In genomic region chr20:32006841-32007786, GRCh38 we compare ENCODE assay signal across 1 cellular context.
A peak's percentile ranks its signal among the peaks of the same experiment; 100 is the strongest.
TF ChIP-seq lines count a peak whose summit lies in the region.

No MANE protein-coding gene starts in this region.

TF ChIP-seq in K562, 482 proteins besides CTCF, POLR2A, EP300 and RAD21 (continues in another document):
- no peak for TF ChIP-seq DNMT1 (IDR thresholded peaks at IDR 0.05)
- no peak for TF ChIP-seq HNRNPL (IDR thresholded peaks at IDR 0.05; ENCODE audit: low read depth, low read length)
- TF ChIP-seq ARID2 (IDR thresholded peaks at IDR 0.05), result no peak
- peak; percentile 71 for TF ChIP-seq GABPA (tag; conservative IDR thresholded peaks at IDR 0.05; ENCODE audit: low read depth)
- TF ChIP-seq YY1 (IDR thresholded peaks at IDR 0.05; ENCODE audit: borderline replicate concordance in 1 of 3, control insufficient read depth in 1 of 3, extremely low read depth in 1 of 3, insufficient read depth in 3 of 3, insufficient read length in 1 of 3, insufficient replicate concordance in 2 of 3, low read depth in 1 of 3, low read length in 2 of 3), result no peak
- no peak for TF ChIP-seq ZNF239 (CRISPR knock-in tag; IDR thresholded peaks at IDR 0.05)
- no peak for TF ChIP-seq HNRNPK (IDR thresholded peaks at IDR 0.05; ENCODE audit: low read depth, low read length, poor library complexity, severe bottlenecking)
- TF ChIP-seq XRCC3 (IDR thresholded peaks at IDR 0.05), result no peak
- no peak for TF ChIP-seq NFYB (IDR thresholded peaks at IDR 0.05; ENCODE audit: extremely low read depth, insufficient read length)
- no peak for TF ChIP-seq UBTF (IDR thresholded peaks at IDR 0.05; ENCODE audit: borderline replicate concordance in 1 of 2, low read depth in 2 of 2, low read length in 2 of 2)
- no peak for TF ChIP-seq DEAF1 (CRISPR knock-in tag; IDR thresholded peaks at IDR 0.05)
- TF ChIP-seq BHLHE40 (IDR thresholded peaks at IDR 0.05; ENCODE audit: low read length), result peak; percentile 63
- TF ChIP-seq CHCHD3 (CRISPR knock-in tag; IDR thresholded peaks at IDR 0.05), result no peak
- no peak for TF ChIP-seq ADNP (tag; IDR thresholded peaks at IDR 0.05)
- TF ChIP-seq ZNF431 (CRISPR knock-in tag; IDR thresholded peaks at IDR 0.05), result peak; percentile 96
- no peak for TF ChIP-seq ZEB2 (IDR thresholded peaks at IDR 0.05)
- TF ChIP-seq POU5F1 (IDR thresholded peaks at IDR 0.05; ENCODE audit: borderline replicate concordance, low read depth, low read length, partially characterized antibody), result no peak
- no peak for TF ChIP-seq KLF16 (IDR thresholded peaks at IDR 0.05)
- TF ChIP-seq ZKSCAN3 (CRISPR knock-in tag; IDR thresholded peaks at IDR 0.05), result no peak
- no peak for TF ChIP-seq MGA (IDR thresholded peaks at IDR 0.05)
- no peak for TF ChIP-seq ATF4 (CRISPR knock-in tag; IDR thresholded peaks at IDR 0.05)
- TF ChIP-seq ESRRA (IDR thresholded peaks at IDR 0.05; ENCODE audit: borderline replicate concordance, low read depth), result peak; percentile 89; the same call in 1 of the 2 replicates
- no peak for TF ChIP-seq OTX1 (CRISPR knock-in tag; IDR thresholded peaks at IDR 0.05)
- no peak for TF ChIP-seq ZNF778 (CRISPR knock-in tag; IDR thresholded peaks at IDR 0.05)
- no peak for TF ChIP-seq SIX5 (IDR thresholded peaks at IDR 0.05; ENCODE audit: borderline replicate concordance in 1 of 2, insufficient read depth in 1 of 2, low read depth in 1 of 2, low read length in 2 of 2)
- no peak for TF ChIP-seq GTF2B (IDR thresholded peaks at IDR 0.05; ENCODE audit: extremely low read depth, insufficient read length)
- TF ChIP-seq ZKSCAN1 (IDR thresholded peaks at IDR 0.05; ENCODE audit: low read depth, low read length), result no peak
- TF ChIP-seq HDAC6 (IDR thresholded peaks at IDR 0.05; ENCODE audit: low read depth, low read length), result no peak
- no peak for TF ChIP-seq ZBTB1 (CRISPR knock-in tag; IDR thresholded peaks at IDR 0.05; ENCODE audit: borderline replicate concordance, low read depth)
- TF ChIP-seq ZC3H4 (CRISPR knock-in tag; IDR thresholded peaks at IDR 0.05; ENCODE audit: borderline replicate concordance), result no peak
- TF ChIP-seq ESRRB (CRISPR knock-in tag; IDR thresholded peaks at IDR 0.05; ENCODE audit: borderline replicate concordance), result no peak
- no peak for TF ChIP-seq POLR2H (tag; IDR thresholded peaks at IDR 0.05; ENCODE audit: low read depth)
- no peak for TF ChIP-seq E2F8 (IDR thresholded peaks at IDR 0.05; ENCODE audit: low read depth, partially characterized antibody)
- TF ChIP-seq RBM14 (IDR thresholded peaks at IDR 0.05; ENCODE audit: borderline replicate concordance, insufficient read depth, low read depth, low read length), result no peak
- TF ChIP-seq ZNF197 (CRISPR knock-in tag; IDR thresholded peaks at IDR 0.05; ENCODE audit: low read depth), result no peak
- no peak for TF ChIP-seq NEUROD1 (IDR thresholded peaks at IDR 0.05; ENCODE audit: borderline replicate concordance, low read depth, low read length, partially characterized antibody)
- peak; percentile 25; the same call in 1 of the 2 replicates for TF ChIP-seq ZNF584 (CRISPR knock-in tag; IDR thresholded peaks at IDR 0.05; ENCODE audit: low read depth)
- TF ChIP-seq NFIX (CRISPR knock-in tag; IDR thresholded peaks at IDR 0.05; ENCODE audit: low read depth), result no peak
- TF ChIP-seq FOXA3 (CRISPR knock-in tag; conservative IDR thresholded peaks at IDR 0.05 in 1 of 2, IDR thresholded peaks at IDR 0.05 in 1 of 2), result no peak
- TF ChIP-seq EGR1 (conservative IDR thresholded peaks at IDR 0.05), result no peak
- no peak for TF ChIP-seq FOXP1 (CRISPR knock-in tag; IDR thresholded peaks at IDR 0.05)
- TF ChIP-seq ZNF551 (CRISPR knock-in tag; IDR thresholded peaks at IDR 0.05), result no peak
- no peak for TF ChIP-seq MXI1 (IDR thresholded peaks at IDR 0.05; ENCODE audit: low read depth, low read length)
- peak; percentile 67 for TF ChIP-seq ETV1 (tag; conservative IDR thresholded peaks at IDR 0.05; ENCODE audit: low read depth)
- TF ChIP-seq ZNF707 (CRISPR knock-in tag; conservative IDR thresholded peaks at IDR 0.05), result no peak
- TF ChIP-seq NCOA4 (IDR thresholded peaks at IDR 0.05; ENCODE audit: partially characterized antibody), result no peak
- no peak for TF ChIP-seq ZNF217 (CRISPR knock-in tag; IDR thresholded peaks at IDR 0.05)
